In genomic region chr12:92432724-92433281, GRCh38 we compare ENCODE assay signal across 1 cellular context.
TF ChIP-seq lines count a peak whose summit lies in the region.

No MANE protein-coding gene starts in this region.

TF ChIP-seq in GM12878, 131 proteins besides CTCF, POLR2A, EP300 and RAD21 (continued from another document and continues in another):
- peak; percentile 68; the same call in 1 of the 2 replicates for TF ChIP-seq ZBED1 (IDR thresholded peaks at IDR 0.05; ENCODE audit: borderline replicate concordance)
- no peak for TF ChIP-seq GABPA (IDR thresholded peaks at IDR 0.05; ENCODE audit: low read depth)
- no peak for TF ChIP-seq NR2C2 (IDR thresholded peaks at IDR 0.05; ENCODE audit: borderline replicate concordance, control insufficient read depth, insufficient read length, low read depth)
- no peak for TF ChIP-seq CEBPZ (IDR thresholded peaks at IDR 0.05; ENCODE audit: low read depth, low read length)
- no peak for TF ChIP-seq NKRF (conservative IDR thresholded peaks at IDR 0.05)
- no peak for TF ChIP-seq ZNF274 (IDR thresholded peaks at IDR 0.05; ENCODE audit: insufficient read depth, insufficient read length)
- TF ChIP-seq, protein P1, sequence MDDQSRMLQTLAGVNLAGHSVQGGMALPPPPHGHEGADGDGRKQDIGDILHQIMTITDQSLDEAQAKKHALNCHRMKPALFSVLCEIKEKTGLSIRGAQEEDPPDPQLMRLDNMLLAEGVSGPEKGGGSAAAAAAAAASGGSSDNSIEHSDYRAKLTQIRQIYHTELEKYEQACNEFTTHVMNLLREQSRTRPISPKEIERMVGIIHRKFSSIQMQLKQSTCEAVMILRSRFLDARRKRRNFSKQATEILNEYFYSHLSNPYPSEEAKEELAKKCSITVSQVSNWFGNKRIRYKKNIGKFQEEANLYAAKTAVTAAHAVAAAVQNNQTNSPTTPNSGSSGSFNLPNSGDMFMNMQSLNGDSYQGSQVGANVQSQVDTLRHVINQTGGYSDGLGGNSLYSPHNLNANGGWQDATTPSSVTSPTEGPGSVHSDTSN (IDR thresholded peaks at IDR 0.05; ENCODE audit: insufficient replicate concordance, low read depth, low read length), result no peak
- peak; percentile 62 for TF ChIP-seq NBN (IDR thresholded peaks at IDR 0.05)
- peak; percentile 84 for TF ChIP-seq NFIC (IDR thresholded peaks at IDR 0.05; ENCODE audit: low read depth, low read length)
- no peak for TF ChIP-seq ZZZ3 (IDR thresholded peaks at IDR 0.05; ENCODE audit: control insufficient read depth, insufficient read length, low read depth)
- TF ChIP-seq RFX5 (IDR thresholded peaks at IDR 0.05; ENCODE audit: low read depth, low read length), result no peak
- TF ChIP-seq, protein P2, sequence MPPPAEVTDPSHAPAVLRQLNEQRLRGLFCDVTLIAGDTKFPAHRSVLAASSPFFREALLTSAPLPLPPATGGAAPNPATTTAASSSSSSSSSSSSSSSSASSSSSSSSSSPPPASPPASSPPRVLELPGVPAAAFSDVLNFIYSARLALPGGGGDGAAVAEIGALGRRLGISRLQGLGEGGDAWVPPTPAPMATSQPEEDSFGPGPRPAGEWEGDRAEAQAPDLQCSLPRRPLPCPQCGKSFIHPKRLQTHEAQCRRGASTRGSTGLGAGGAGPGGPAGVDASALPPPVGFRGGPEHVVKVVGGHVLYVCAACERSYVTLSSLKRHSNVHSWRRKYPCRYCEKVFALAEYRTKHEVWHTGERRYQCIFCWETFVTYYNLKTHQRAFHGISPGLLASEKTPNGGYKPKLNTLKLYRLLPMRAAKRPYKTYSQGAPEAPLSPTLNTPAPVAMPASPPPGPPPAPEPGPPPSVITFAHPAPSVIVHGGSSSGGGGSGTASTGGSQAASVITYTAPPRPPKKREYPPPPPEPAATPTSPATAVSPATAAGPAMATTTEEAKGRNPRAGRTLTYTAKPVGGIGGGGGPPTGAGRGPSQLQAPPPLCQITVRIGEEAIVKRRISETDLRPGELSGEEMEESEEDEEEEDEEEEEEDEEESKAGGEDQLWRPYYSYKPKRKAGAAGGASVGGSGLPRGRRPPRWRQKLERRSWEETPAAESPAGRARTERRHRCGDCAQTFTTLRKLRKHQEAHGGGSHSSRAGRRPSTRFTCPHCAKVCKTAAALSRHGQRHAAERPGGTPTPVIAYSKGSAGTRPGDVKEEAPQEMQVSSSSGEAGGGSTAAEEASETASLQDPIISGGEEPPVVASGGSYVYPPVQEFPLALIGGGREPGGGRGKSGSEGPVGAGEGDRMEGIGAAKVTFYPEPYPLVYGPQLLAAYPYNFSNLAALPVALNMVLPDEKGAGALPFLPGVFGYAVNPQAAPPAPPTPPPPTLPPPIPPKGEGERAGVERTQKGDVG (CRISPR knock-in tag; IDR thresholded peaks at IDR 0.05), result no peak
- peak; percentile 91 to 92 for TF ChIP-seq IKZF2 (IDR thresholded peaks at IDR 0.05)
- no peak for TF ChIP-seq HDAC2 (IDR thresholded peaks at IDR 0.05)
- TF ChIP-seq ZNF217 (IDR thresholded peaks at IDR 0.05), result peak; percentile 53; the same call in 1 of the 2 replicates
- TF ChIP-seq CHD2 (IDR thresholded peaks at IDR 0.05; ENCODE audit: borderline replicate concordance, low read depth, low read length), result 0 out of 2 replicates have a peak, but pooled peaks have one; percentile 53
- TF ChIP-seq CREM (IDR thresholded peaks at IDR 0.05; ENCODE audit: low read depth), result 0 out of 2 replicates have a peak, but pooled peaks have one; percentile 29
- no peak for TF ChIP-seq CEBPB (IDR thresholded peaks at IDR 0.05; ENCODE audit: borderline replicate concordance in 1 of 2, low read depth in 2 of 2, low read length in 2 of 2)
- no peak for TF ChIP-seq STAT1 (conservative IDR thresholded peaks at IDR 0.05)
- TF ChIP-seq ETV6 (conservative IDR thresholded peaks at IDR 0.05 in 1 of 2, IDR thresholded peaks at IDR 0.05 in 1 of 2; ENCODE audit: borderline replicate concordance in 1 of 2, low read depth in 1 of 2), result peak in 1 of 2 experiments; percentile 76; a peak in 2 of 4 replicates
- no peak for TF ChIP-seq MYB (IDR thresholded peaks at IDR 0.05; ENCODE audit: borderline replicate concordance, low read depth, low read length)
- no peak for TF ChIP-seq FOS (IDR thresholded peaks at IDR 0.05; ENCODE audit: borderline replicate concordance, extremely low read depth, insufficient read length)
- no peak for TF ChIP-seq RAD51 (IDR thresholded peaks at IDR 0.05)
- TF ChIP-seq ATF7 (IDR thresholded peaks at IDR 0.05; ENCODE audit: low read depth), result peak; percentile 35; the same call in 1 of the 2 replicates
- no peak for TF ChIP-seq PAX8 (IDR thresholded peaks at IDR 0.05)
- TF ChIP-seq MXI1 (IDR thresholded peaks at IDR 0.05; ENCODE audit: low read depth, low read length), result 0 out of 2 replicates have a peak, but pooled peaks have one; percentile 30
- TF ChIP-seq TCF3 (IDR thresholded peaks at IDR 0.05; ENCODE audit: borderline replicate concordance, insufficient read depth, low read depth, low read length), result no peak
- TF ChIP-seq SIX5 (IDR thresholded peaks at IDR 0.05; ENCODE audit: low read depth, low read length, severe bottlenecking), result no peak
- peak; percentile 58; the same call in 1 of the 2 replicates for TF ChIP-seq MTA2 (IDR thresholded peaks at IDR 0.05; ENCODE audit: low read depth)
- TF ChIP-seq NR2F1 (conservative IDR thresholded peaks at IDR 0.05), result no peak
- TF ChIP-seq ZNF207 (IDR thresholded peaks at IDR 0.05; ENCODE audit: borderline replicate concordance), result no peak
- TF ChIP-seq BACH1 (IDR thresholded peaks at IDR 0.05; ENCODE audit: borderline replicate concordance), result no peak; the same call in 1 of the 2 replicates
- TF ChIP-seq ATF3 (IDR thresholded peaks at IDR 0.05; ENCODE audit: borderline replicate concordance, extremely low read depth, low read depth, low read length), result no peak
- no peak for TF ChIP-seq YBX1 (IDR thresholded peaks at IDR 0.05)
- no peak for TF ChIP-seq E2F4 (IDR thresholded peaks at IDR 0.05; ENCODE audit: low read depth, low read length)
- TF ChIP-seq SMAD5 (IDR thresholded peaks at IDR 0.05; ENCODE audit: low read depth), result no peak
- TF ChIP-seq TAF1 (IDR thresholded peaks at IDR 0.05; ENCODE audit: borderline replicate concordance, low read depth, low read length), result no peak; the same call in 1 of the 2 replicates
- TF ChIP-seq CBX5 (IDR thresholded peaks at IDR 0.05; ENCODE audit: low read depth), result no peak; the same call in 1 of the 2 replicates
- TF ChIP-seq ZBTB11 (CRISPR knock-in tag; IDR thresholded peaks at IDR 0.05), result no peak
- TF ChIP-seq WRNIP1 (IDR thresholded peaks at IDR 0.05; ENCODE audit: borderline replicate concordance, low read depth, low read length), result no peak
- TF ChIP-seq IRF3 (IDR thresholded peaks at IDR 0.05), result no peak
- no peak for TF ChIP-seq SMARCA5 (IDR thresholded peaks at IDR 0.05)
- no peak for TF ChIP-seq TCF7 (IDR thresholded peaks at IDR 0.05; ENCODE audit: borderline replicate concordance)
- no peak for TF ChIP-seq SUPT20H (IDR thresholded peaks at IDR 0.05; ENCODE audit: borderline replicate concordance, control insufficient read depth, low read depth, low read length)
- TF ChIP-seq FOXM1 (IDR thresholded peaks at IDR 0.05; ENCODE audit: low read depth, low read length), result peak; percentile 81; the same call in 1 of the 2 replicates
- 0 out of 2 replicates have a peak, but pooled peaks have one; percentile 23 for TF ChIP-seq YY1 (IDR thresholded peaks at IDR 0.05; ENCODE audit: low read depth, low read length)
- no peak for TF ChIP-seq RELA (IDR thresholded peaks at IDR 0.05; ENCODE audit: borderline replicate concordance, partially characterized antibody)
